13 cellular contexts compared by ENCODE assay signal in genomic region chr4:121785479-121785878, GRCh38. TPM values are rescaled to one million over a fixed set of nuclear protein-coding genes. Genes with fewer than 3 reads are reported as not detected.
DNase-seq lines count a peak whose midpoint lies in the region; ATAC-seq and TF ChIP-seq lines count a peak whose summit lies in the region.
"Had no signal": no experiment of that assay in that cellular context is flagged by ENCODE, and none has a peak within 500 bp of the region (broad histone marks: within the 10 kb centered on the region; RNA-seq: fewer than 3 reads in every experiment).

No MANE protein-coding gene starts in this region.

- H3K14ac ChIP-seq in IMR-90 (replicated peaks; ENCODE audit: low read depth, low read length) = peak overlapping the region; percentile 96

- H2AFZ ChIP-seq in IMR-90 (replicated peaks; ENCODE audit: low read length, poor library complexity) = peak overlapping the region; percentile 80

- peak overlapping the region; percentile 66 for H3K27ac ChIP-seq in IMR-90 (ENCODE audit: insufficient read depth, low read length)
- peak overlapping the region in 3 of 10 donors; percentile 22 to 59 (median 25) for H3K27ac ChIP-seq in heart right ventricle
- peak overlapping the region; percentile 47 for H3K27ac ChIP-seq in subcutaneous abdominal adipose tissue (ENCODE audit: low read depth, low read length)
- H3K27ac ChIP-seq: VCaP had no signal

- H3K56ac ChIP-seq in IMR-90 (ENCODE audit: extremely low read depth, insufficient read depth, low read length) = peak overlapping the region; percentile 94

- H3K9me3 ChIP-seq in IMR-90 (ENCODE audit: control insufficient read depth, insufficient read depth, low read length) (peaks cover 3% of the 10 kb centered on the region; the same call in 1 of the 2 replicates), heart right ventricle (peaks cover 0 to 15% (median 0%) of the 10 kb centered on the region in 11 donors), subcutaneous abdominal adipose tissue (ENCODE audit: control insufficient read depth in 5 of 5, low read length in 5 of 5) (peaks cover 0 to 7% (median 4%) of the 10 kb centered on the region in 5 donors)

- H3K36me3 ChIP-seq in IMR-90 (ENCODE audit: control insufficient read depth, insufficient read depth, low read length) (no peaks in the 10 kb centered on the region), heart right ventricle (no peaks in the 10 kb centered on the region), subcutaneous abdominal adipose tissue (ENCODE audit: control insufficient read depth in 5 of 5, insufficient read depth in 5 of 5, low read length in 5 of 5) (no peaks in the 10 kb centered on the region)

- H4K20me1 ChIP-seq in IMR-90 (ENCODE audit: insufficient read depth, low read length) = no peaks in the 10 kb centered on the region

- 62% methylated on average over 2 of the region's 4 CpGs; no CpG with 5 or more reads in 1 of the 2 experiments for WGBS in IMR-90 (ENCODE audit: extremely low coverage in 2 of 2, insufficient read length in 1 of 2), 2 experiments
- WGBS in heart right ventricle, 2 donors = 44 to 49% methylated on average over 4 of the region's 4 CpGs

- intact Hi-C loops in IMR-90 (cut with micrococcal nuclease) = no loop called here
- intact Hi-C loops in heart right ventricle (cut with DNase I) = no loop called here

- peaks cover 17% of the 10 kb centered on the region for H3K9me1 ChIP-seq in IMR-90 (ENCODE audit: insufficient read depth, low read length)

- H2BK15ac ChIP-seq in IMR-90 (ENCODE audit: low read depth, low read length) = peak overlapping the region; percentile 84; the same call in 2 of the 3 replicates

- H3K9me3 Mint-ChIP-seq in brain = peaks cover 0 to 3% (median 0%) of the 10 kb centered on the region in 5 experiments
- H3K9me3 Mint-ChIP-seq: endodermal cell had no signal

- peak overlapping the region; percentile 98 for H3K23ac ChIP-seq in IMR-90 (ENCODE audit: low read depth, low read length)

- peaks cover 20% of the 10 kb centered on the region for H3K4me1 ChIP-seq in IMR-90 (ENCODE audit: control insufficient read depth, insufficient read depth, low read length)
- peaks cover 0 to 9% (median 0%) of the 10 kb centered on the region in 9 donors for H3K4me1 ChIP-seq in heart right ventricle
- H3K4me1 ChIP-seq in subcutaneous abdominal adipose tissue (ENCODE audit: control insufficient read depth in 5 of 5, insufficient read depth in 5 of 5, low read length in 5 of 5) = peaks cover 0 to 12% (median 8%) of the 10 kb centered on the region in 5 donors

- TF ChIP-seq POLR2A in IMR-90 (IDR thresholded peaks at IDR 0.05; ENCODE audit: low read depth, low read length) = no peak; the same call in 1 of the 2 replicates

- CTCF ChIA-PET in IMR-90 (lab: Yijun Ruan, JAX) = interaction anchor here (0.7 kb wide), 1 partner anchor 57 kb away, joined by 3 read pairs; no protein-coding TSS in a partner anchor

- peak overlapping the region; percentile 98 for H2BK5ac ChIP-seq in IMR-90 (ENCODE audit: low read depth, low read length, poor library complexity, severe bottlenecking)

- H4K91ac ChIP-seq in IMR-90 (ENCODE audit: insufficient read depth, low read depth, low read length) = peak overlapping the region; percentile 100

- POLR2A ChIA-PET in IMR-90 (lab: Charles Lee; ENCODE audit: unreplicated experiment) = no interaction called here

- H3K4me1 Mint-ChIP-seq in brain = peaks cover 13% of the 10 kb centered on the region

- ATAC-seq in IMR-90 (ENCODE audit: low read depth) (peak; percentile 32), heart right ventricle (peak in 7 of 8 donors; percentile 49 to 87 (median 70)), GM19455 (IDR thresholded peaks at IDR 0.05; ENCODE audit: unreplicated experiment) (no peak), GM19452 (IDR thresholded peaks at IDR 0.05; ENCODE audit: unreplicated experiment) (no peak)

- peak overlapping the region; percentile 85 for H4K5ac ChIP-seq in IMR-90 (ENCODE audit: low read depth, low read length)

- dilution Hi-C loops in IMR-90 (cut with HindIII; ENCODE audit: low sequenced_read_pairs, unreplicated experiment) = no loop called here

- peak overlapping the region in 4 of 5 experiments; percentile 4 to 71 (median 28) for H3K27ac Mint-ChIP-seq in brain
- H3K27ac Mint-ChIP-seq: endodermal cell, progenitor cell of endocrine pancreas had no signal

- H3K9ac ChIP-seq in IMR-90 (ENCODE audit: low read depth, low read length) (peak overlapping the region; percentile 59; the same call in 1 of the 2 replicates), subcutaneous abdominal adipose tissue (ENCODE audit: low read length in 5 of 5) (no peak overlapping the region)

- H3K4ac ChIP-seq in IMR-90 (ENCODE audit: low read depth, low read length) = peak overlapping the region; percentile 98

- H2BK120ac ChIP-seq in IMR-90 (ENCODE audit: low read depth, low read length) = peak overlapping the region; percentile 100

- TF ChIP-seq RAD21 in IMR-90 (IDR thresholded peaks at IDR 0.05; ENCODE audit: low read length) = no peak

- TF ChIP-seq CTCF in IMR-90 (conservative IDR thresholded peaks at IDR 0.05; ENCODE audit: low read depth, low read length) (no peak), brain (conservative IDR thresholded peaks at IDR 0.05) (no peak), heart right ventricle (IDR thresholded peaks at IDR 0.05) (no peak)

- H3K4me3 Mint-ChIP-seq in brain = no peak overlapping the region
- H3K4me3 Mint-ChIP-seq: endodermal cell had no signal

- in situ Hi-C loops in IMR-90 (cut with MboI; ENCODE audit: low sequenced_read_pairs) = no loop called here

- no TSS peak for BruUV-seq in IMR-90 (replicated peaks; lab: Mats Ljungman, UMichigan)

- peak overlapping the region; percentile 94 for H2BK20ac ChIP-seq in IMR-90 (ENCODE audit: low read depth, low read length)

- H3K18ac ChIP-seq in IMR-90 (ENCODE audit: low read depth, low read length) = peak overlapping the region; percentile 77

- no peaks in the 10 kb centered on the region for H3K27me3 ChIP-seq in IMR-90 (ENCODE audit: control insufficient read depth, insufficient read depth, low read length)
- peaks cover 0 to 10% (median 0%) of the 10 kb centered on the region in 7 donors for H3K27me3 ChIP-seq in heart right ventricle
- peaks cover 0 to 3% (median 0%) of the 10 kb centered on the region in 5 donors for H3K27me3 ChIP-seq in subcutaneous abdominal adipose tissue (ENCODE audit: control insufficient read depth in 5 of 5, insufficient read depth in 4 of 5, low read length in 5 of 5)

- H2AK5ac ChIP-seq in IMR-90 (ENCODE audit: low read depth, low read length) = peak overlapping the region; percentile 89

- H3K4me3 ChIP-seq in IMR-90 (ENCODE audit: insufficient read depth, low read depth, low read length) (no peak overlapping the region), heart right ventricle (no peak overlapping the region), subcutaneous abdominal adipose tissue (ENCODE audit: low read depth in 1 of 5, low read length in 5 of 5) (no peak overlapping the region)

- H3K27me3 Mint-ChIP-seq in brain = peaks cover 21% of the 10 kb centered on the region

- no peak overlapping the region; the same call in 1 of the 2 replicates for H3K4me2 ChIP-seq in IMR-90 (ENCODE audit: low read depth, low read length)

- H3K36me3 Mint-ChIP-seq in brain = no peaks in the 10 kb centered on the region

- H3K79me1 ChIP-seq in IMR-90 (ENCODE audit: low read depth in 1 of 2, low read length in 2 of 2) = peaks cover 0 to 21% of the 10 kb centered on the region in 2 experiments; a peak in 2 of 4 replicates

- H2AK9ac ChIP-seq in IMR-90 (replicated peaks; ENCODE audit: low read depth, low read length, poor library complexity) = peak overlapping the region; percentile 87

- peak overlapping the region; percentile 92 to 97 for H4K8ac ChIP-seq in IMR-90 (ENCODE audit: low read depth in 2 of 2, low read length in 2 of 2)

- DNase-seq in IMR-90 (no peak), heart right ventricle (no peak), SKM-1 treated with dmso at 0.1 percent for 144 hours (lab: John Stamatoyannopoulos, UW; ENCODE audit: unreplicated experiment) (no peak)
- DNase-seq: endodermal cell, NCI-H1694 treated with DMSO at 0.1 percent for 48 hours, NCI-H774, SIG-M5 had no signal

TF ChIP-seq in IMR-90, 13 proteins besides CTCF, POLR2A, EP300 and RAD21 (continues in another document):
- TF ChIP-seq ELK1 (IDR thresholded peaks at IDR 0.05; ENCODE audit: borderline replicate concordance, low read depth, low read length) = no peak
- TF ChIP-seq MXI1 (IDR thresholded peaks at IDR 0.05; ENCODE audit: borderline replicate concordance, low read depth, low read length) = no peak
- TF ChIP-seq SMC3 (IDR thresholded peaks at IDR 0.05; ENCODE audit: low read depth, low read length) = no peak

RNA-seq across cellular contexts. Expression of gene EXOSC9, which starts 15.6 kb away (rescaled TPM):
- total RNA-seq in IMR-90 (2012; rRNA removed) (47.5 and 85.8 TPM in 2 replicates), heart right ventricle (10 to 100 TPM; 10.7 to 15.4 (median 13.1) TPM)
- polyA plus RNA-seq in IMR-90 (2012; rRNA removed) (27.3 and 34.7 TPM in 2 replicates), brain (ENCODE audit: insufficient read depth, low read depth, low replicate concordance) (15.0 TPM), heart right ventricle (10 to 100 TPM; 26.6 to 29.2 TPM)
- 3.8 and 4.3 TPM in 2 replicates for polyA plus RNA-seq in IMR-90 (2012; cell fraction: cytosol; rRNA removed)
- polyA plus RNA-seq in IMR-90 (2012; cell fraction: nucleus; rRNA removed; ENCODE audit: low replicate concordance) = 5.7 and 33.2 TPM in 2 replicates

RNA-seq across cellular contexts. Expression of gene SMIM43, which starts 20.5 kb away (rescaled TPM):
- total RNA-seq in IMR-90 (2012; rRNA removed) (1.4 TPM in 2 replicates), heart right ventricle (under 1 TPM in 2 of 10 donors, not detected in 8; 0.09 to 0.15 TPM)
- polyA plus RNA-seq in IMR-90 (2012; rRNA removed) (2.0 and 2.8 TPM in 2 replicates), brain (ENCODE audit: insufficient read depth, low read depth, low replicate concordance) (2.4 TPM), heart right ventricle (1 to 10 TPM in 1 of 2 donors, not detected in 1; 1.3 TPM)
- 0.68 and 0.71 TPM in 2 replicates for polyA plus RNA-seq in IMR-90 (2012; cell fraction: cytosol; rRNA removed)
- 1.1 and 4.1 TPM in 2 replicates for polyA plus RNA-seq in IMR-90 (2012; cell fraction: nucleus; rRNA removed; ENCODE audit: low replicate concordance)
- total RNA-seq: endodermal cell, progenitor cell of endocrine pancreas had no signal

RNA-seq across cellular contexts. Expression of gene CCNA2, which starts 38.2 kb away (rescaled TPM):
- total RNA-seq in IMR-90 (2012; rRNA removed) (54.3 and 59.7 TPM in 2 replicates), heart right ventricle (1 to 10 TPM in 2 of 10 donors, under 1 TPM in 6, not detected in 2; 0.07 to 5.8 (median 0.45) TPM)
- polyA plus RNA-seq in IMR-90 (2012; rRNA removed) (21.3 and 22.8 TPM in 2 replicates), brain (ENCODE audit: insufficient read depth, low read depth, low replicate concordance) (16.8 TPM), heart right ventricle (1 to 10 TPM in 1 of 2 donors, under 1 TPM in 1; 0.42 to 1.2 TPM)
- 6.7 and 10.4 TPM in 2 replicates for polyA plus RNA-seq in IMR-90 (2012; cell fraction: cytosol; rRNA removed)
- 5.3 and 8.3 TPM in 2 replicates for polyA plus RNA-seq in IMR-90 (2012; cell fraction: nucleus; rRNA removed; ENCODE audit: low replicate concordance)

Comparison
In these comparisons a context has a peak if more than half of its experiments do, and no peak if none do; other contexts are left out.
1. ATAC-seq: peak in IMR-90 (single experiment) and heart right ventricle (7 of 8); none in GM19455 (single experiment) and GM19452 (single experiment).